Comparison of ENCODE assay signal across 9 cellular contexts in the genomic region with DNA sequence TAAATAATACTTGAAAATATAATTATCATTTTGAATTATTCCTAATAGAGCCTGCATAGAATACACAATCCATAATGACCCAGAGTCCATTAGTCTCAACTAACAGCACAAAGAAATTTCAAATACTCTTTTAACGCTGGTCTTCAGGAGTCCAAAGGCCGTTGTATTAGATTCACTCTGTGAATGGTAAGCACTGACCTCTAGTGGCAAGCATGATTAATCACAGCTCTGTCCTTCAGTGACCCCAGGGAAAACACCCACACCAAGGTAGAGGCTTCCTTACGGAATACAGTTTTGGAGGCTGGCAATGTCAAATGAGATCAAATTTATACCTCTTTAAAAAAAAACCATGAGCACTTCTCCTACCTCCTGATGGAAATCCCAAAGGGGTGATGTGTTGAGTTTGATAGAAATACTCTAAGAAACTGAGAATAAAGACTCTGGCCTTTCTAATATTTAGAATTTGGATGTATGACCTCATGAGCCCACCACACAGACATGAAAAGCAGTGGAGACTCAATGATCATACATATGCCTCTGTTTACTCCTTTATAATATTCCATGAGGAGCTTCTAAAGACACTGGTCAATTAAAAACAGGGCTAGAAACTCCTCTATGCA.
DNase-seq lines count a peak whose midpoint lies in the region; ATAC-seq and TF ChIP-seq lines count a peak whose summit lies in the region.
"Had no signal": no experiment of that assay in that cellular context is flagged by ENCODE, and none has a peak within 500 bp of the region (broad histone marks: within the 10 kb centered on the region; RNA-seq: fewer than 3 reads in every experiment).

No MANE protein-coding gene starts in this region.

- H3K36me3 Mint-ChIP-seq in activated naive CD4-positive, alpha-beta T cell treated with anti-CD3 and anti-CD28 coated beads for 36 hours (ENCODE audit: low read depth): no peaks in the 10 kb centered on the region
- H3K36me3 Mint-ChIP-seq: immature natural killer cell had no signal

- no peaks in the 10 kb centered on the region for H3K27me3 ChIP-seq in RWPE2 (ENCODE audit: insufficient read depth, poor library complexity, severe bottlenecking)

- TF ChIP-seq CTCF in RWPE2 (IDR thresholded peaks at IDR 0.05; ENCODE audit: poor library complexity, severe bottlenecking): peak; percentile 93
- peak; percentile 77 for TF ChIP-seq CTCF in epithelial cell of esophagus (IDR thresholded peaks at IDR 0.05; ENCODE audit: insufficient read depth, low read depth, low read length, missing control alignments)

- no peak overlapping the region for H3K4me3 ChIP-seq in RWPE2 (ENCODE audit: severe bottlenecking)
- H3K4me3 ChIP-seq in epithelial cell of esophagus (ENCODE audit: low read length): no peak overlapping the region

- H3K4me1 Mint-ChIP-seq in activated naive CD4-positive, alpha-beta T cell treated with anti-CD3 and anti-CD28 coated beads for 36 hours (ENCODE audit: low read depth): no peaks in the 10 kb centered on the region
- H3K4me1 Mint-ChIP-seq: immature natural killer cell had no signal

- no peaks in the 10 kb centered on the region for H3K9me3 Mint-ChIP-seq in activated naive CD4-positive, alpha-beta T cell treated with anti-CD3 and anti-CD28 coated beads for 36 hours

- H3K36me3 ChIP-seq in RWPE2 (ENCODE audit: low read depth): no peaks in the 10 kb centered on the region

- H3K9me3 ChIP-seq in RWPE2 (ENCODE audit: severe bottlenecking): no peaks in the 10 kb centered on the region

- CTCF ChIA-PET in activated naive CD4-positive, alpha-beta T cell treated with anti-CD3 and anti-CD28 coated beads for 36 hours (lab: Charles Lee): interaction anchor here (0.5 to 1.1 kb wide), 5 partner anchors 10 to 917 kb away, joined by 3 to 5 read pairs (median 3); partner anchors contain the start of gene DKK2

- no peaks in the 10 kb centered on the region for H3K4me1 ChIP-seq in RWPE2 (ENCODE audit: insufficient read depth, poor library complexity, severe bottlenecking)

- peak; percentile 99 for ATAC-seq in GM21723 (IDR thresholded peaks at IDR 0.05; ENCODE audit: unreplicated experiment)
- ATAC-seq in RWPE2 (ENCODE audit: low read depth): peak; percentile 91

- no peak overlapping the region for H3K4me3 Mint-ChIP-seq in activated naive CD4-positive, alpha-beta T cell treated with anti-CD3 and anti-CD28 coated beads for 36 hours
- H3K4me3 Mint-ChIP-seq: immature natural killer cell had no signal

- intact Hi-C loops in activated naive CD4-positive, alpha-beta T cell treated with anti-CD3 and anti-CD28 coated beads for 36 hours (cut with micrococcal nuclease): loop anchor here (1.0 to 10.0 kb wide), 5 partner anchors 132 to 814 kb away; partner anchors contain the start of gene DKK2

- peaks cover 4% of the 10 kb centered on the region for H3K27me3 Mint-ChIP-seq in activated naive CD4-positive, alpha-beta T cell treated with anti-CD3 and anti-CD28 coated beads for 36 hours (ENCODE audit: low read depth)

- H3K27ac Mint-ChIP-seq in activated naive CD4-positive, alpha-beta T cell treated with anti-CD3 and anti-CD28 coated beads for 36 hours: no peak overlapping the region
- H3K27ac Mint-ChIP-seq: immature natural killer cell had no signal

- no peak overlapping the region for H3K27ac ChIP-seq in RWPE2 (ENCODE audit: poor library complexity, severe bottlenecking)

- DNase-seq in activated naive CD4-positive, alpha-beta T cell treated with anti-CD3 and anti-CD28 coated beads for 36 hours: peak; percentile 6
- no peak for DNase-seq in activated naive CD4-positive, alpha-beta T cell treated with Interleukin-2 at 50 U/mL for 16 hours
- DNase-seq in HS-5 (ENCODE audit: low read depth): peak; percentile 31
- DNase-seq in RWPE2 (ENCODE audit: low spot score): no peak
- peak; percentile 70 for DNase-seq in epithelial cell of esophagus (ENCODE audit: low read depth)
- DNase-seq in mucosa of gallbladder (ENCODE audit: low spot score): peak; percentile 22
- DNase-seq in T-helper 9 cell: no peak

Comparison
In these comparisons a context has a peak if more than half of its experiments do, and no peak if none do; other contexts are left out.
1. DNase-seq: peak in activated naive CD4-positive, alpha-beta T cell treated with anti-CD3 and anti-CD28 coated beads for 36 hours (single experiment), HS-5 (single experiment), epithelial cell of esophagus (single experiment) and mucosa of gallbladder (single experiment); none in activated naive CD4-positive, alpha-beta T cell treated with Interleukin-2 at 50 U/mL for 16 hours (single experiment), RWPE2 (single experiment) and T-helper 9 cell (single experiment).